In the genomic region with DNA sequence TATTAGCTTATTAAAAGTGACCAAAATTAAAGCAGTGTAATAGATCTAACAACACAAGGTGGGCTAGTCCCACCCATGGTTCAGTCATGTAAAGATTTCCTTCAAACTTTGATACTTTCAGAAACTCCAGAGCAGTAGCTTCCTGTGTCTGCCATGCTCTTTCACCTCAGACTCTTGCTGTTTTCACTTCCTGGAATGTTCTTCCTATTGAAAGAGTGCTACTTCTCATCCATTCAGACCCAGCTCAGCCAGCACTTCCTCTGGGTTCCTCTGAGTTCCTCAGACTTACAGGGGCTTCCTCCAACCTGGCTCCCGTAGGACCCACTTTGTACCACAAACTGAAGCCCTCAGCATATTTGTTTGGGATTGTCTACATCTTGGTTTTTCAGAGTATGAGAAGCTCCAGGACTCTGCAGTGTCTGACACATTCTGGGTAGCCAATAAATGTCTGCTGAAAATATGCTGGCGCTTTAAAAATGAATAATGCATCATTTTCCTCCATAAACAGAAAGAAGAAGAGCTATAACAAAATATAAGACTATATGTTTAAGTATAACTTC, we compare ENCODE assay signal across 9 cellular contexts. TPM values are rescaled to one million over a fixed set of nuclear protein-coding genes. Genes with fewer than 3 reads are reported as not detected.
A peak's percentile ranks its signal among the peaks of the same experiment; 100 is the strongest.
DNase-seq lines count a peak whose midpoint lies in the region; ATAC-seq, FAIRE-seq and TF ChIP-seq lines count a peak whose summit lies in the region.
"Had no signal": no experiment of that assay in that cellular context is flagged by ENCODE, and none has a peak within 500 bp of the region (broad histone marks: within the 10 kb centered on the region; RNA-seq: fewer than 3 reads in every experiment).

No MANE protein-coding gene starts in this region.

- H3K9me3 Mint-ChIP-seq in CD8-positive, alpha-beta T cell: no peaks in the 10 kb centered on the region
- H3K9me3 Mint-ChIP-seq in activated T-helper 17 cell treated with anti-CD3 and anti-CD28 coated beads, Interleukin-2, amount 50 U/mL, for 72 hours: no peaks in the 10 kb centered on the region

- H3K4me1 Mint-ChIP-seq in CD8-positive, alpha-beta T cell (ENCODE audit: low read depth): peaks cover 11% of the 10 kb centered on the region
- peaks cover 5% of the 10 kb centered on the region for H3K4me1 Mint-ChIP-seq in activated T-helper 17 cell treated with anti-CD3 and anti-CD28 coated beads, Interleukin-2, amount 50 U/mL, for 72 hours

- FAIRE-seq in H54 (lab: Jason Lieb, UNC): no peak

- no peak for TF ChIP-seq EP300 in tibial nerve (IDR thresholded peaks at IDR 0.05)

- H3K36me3 ChIP-seq in CD8-positive, alpha-beta T cell (ENCODE audit: insufficient read depth, low read length): no peaks in the 10 kb centered on the region
- no peaks in the 10 kb centered on the region for H3K36me3 ChIP-seq in tibial nerve
- H3K36me3 ChIP-seq: heart right ventricle had no signal

- no peak overlapping the region for H3K27ac ChIP-seq in CD8-positive, alpha-beta T cell (ENCODE audit: low read depth, low read length)
- H3K27ac ChIP-seq in tibial nerve: no peak overlapping the region

- no peak overlapping the region for H3K4me3 ChIP-seq in CD8-positive, alpha-beta T cell (ENCODE audit: low read depth, low read length)
- H3K4me3 ChIP-seq in tibial nerve: no peak overlapping the region
- H3K4me3 ChIP-seq: heart right ventricle had no signal

- no peaks in the 10 kb centered on the region for H3K9me3 ChIP-seq in CD8-positive, alpha-beta T cell (ENCODE audit: low read length)
- no peaks in the 10 kb centered on the region for H3K9me3 ChIP-seq in tibial nerve
- H3K9me3 ChIP-seq: heart right ventricle had no signal

- WGBS in tibial nerve, 2 donors: 82 to 83% methylated on average over 2 of the region's 2 CpGs

- no peak for ATAC-seq in CD8-positive, alpha-beta T cell
- ATAC-seq in GM19438 (IDR thresholded peaks at IDR 0.05; ENCODE audit: low read depth, unreplicated experiment) (peak; percentile 91), HG03196 (IDR thresholded peaks at IDR 0.05; ENCODE audit: unreplicated experiment) (peak; percentile 84)
- no peak for ATAC-seq in activated T-helper 17 cell treated with anti-CD3 and anti-CD28 coated beads, Interleukin-2, amount 50 U/mL, for 72 hours (replicated peaks)

- H3K27me3 ChIP-seq in CD8-positive, alpha-beta T cell (ENCODE audit: insufficient read depth, low read length): no peaks in the 10 kb centered on the region
- no peaks in the 10 kb centered on the region for H3K27me3 ChIP-seq in tibial nerve
- H3K27me3 ChIP-seq: heart right ventricle had no signal

- no peak overlapping the region for H3K4me3 Mint-ChIP-seq in CD8-positive, alpha-beta T cell
- peak overlapping the region; percentile 33 for H3K4me3 Mint-ChIP-seq in activated T-helper 17 cell treated with anti-CD3 and anti-CD28 coated beads, Interleukin-2, amount 50 U/mL, for 72 hours

- CTCF ChIA-PET in CD8-positive, alpha-beta T cell (lab: Charles Lee): interaction anchor here (1.1 kb wide), 1 partner anchor 17 kb away, joined by 4 read pairs; no protein-coding TSS in a partner anchor

- peak overlapping the region; percentile 82 for H3K27ac Mint-ChIP-seq in CD8-positive, alpha-beta T cell
- peak overlapping the region; percentile 85 for H3K27ac Mint-ChIP-seq in activated T-helper 17 cell treated with anti-CD3 and anti-CD28 coated beads, Interleukin-2, amount 50 U/mL, for 72 hours

- POLR2A ChIA-PET in CD8-positive, alpha-beta T cell (lab: Charles Lee): interaction anchor here (1.4 kb wide), 1 partner anchor 8 kb away, joined by 3 read pairs; no protein-coding TSS in a partner anchor

- H3K36me3 Mint-ChIP-seq in CD8-positive, alpha-beta T cell: no peaks in the 10 kb centered on the region
- no peaks in the 10 kb centered on the region for H3K36me3 Mint-ChIP-seq in activated T-helper 17 cell treated with anti-CD3 and anti-CD28 coated beads, Interleukin-2, amount 50 U/mL, for 72 hours (ENCODE audit: low read depth)

- no peak for TF ChIP-seq POLR2A in tibial nerve (IDR thresholded peaks at IDR 0.05)
- no peak for TF ChIP-seq POLR2A in H54 (IDR thresholded peaks at IDR 0.05; ENCODE audit: low read depth, low read length)

- no peak for TF ChIP-seq CTCF in CD8-positive, alpha-beta T cell (IDR thresholded peaks at IDR 0.05)
- no peak for TF ChIP-seq CTCF in tibial nerve (IDR thresholded peaks at IDR 0.05)

- no peak for DNase-seq in CD8-positive, alpha-beta T cell
- no peak for DNase-seq in tibial nerve (ENCODE audit: low spot score in 2 of 2)
- DNase-seq in activated CD4-positive, alpha-beta T cell treated with anti-CD3 and anti-CD28 coated beads for 1 hour: no peak
- no peak for DNase-seq in RKO (ENCODE audit: low spot score)
- DNase-seq in H54 (ENCODE audit: insufficient read length, low spot score): no peak
- DNase-seq: heart right ventricle had no signal

- peaks cover 7% of the 10 kb centered on the region for H3K4me1 ChIP-seq in CD8-positive, alpha-beta T cell (ENCODE audit: insufficient read depth, low read length)
- H3K4me1 ChIP-seq in tibial nerve: peaks cover 0 to 9% (median 0%) of the 10 kb centered on the region in 4 donors

- intact Hi-C loops in CD8-positive, alpha-beta T cell (cut with DNase I, micrococcal nuclease): no loop called here

- no peaks in the 10 kb centered on the region for H3K27me3 Mint-ChIP-seq in CD8-positive, alpha-beta T cell (ENCODE audit: low read depth)
- no peaks in the 10 kb centered on the region for H3K27me3 Mint-ChIP-seq in activated T-helper 17 cell treated with anti-CD3 and anti-CD28 coated beads, Interleukin-2, amount 50 U/mL, for 72 hours

RNA-seq across cellular contexts. Expression of a gene that starts 18.0 kb away (rescaled TPM):
- total RNA-seq in CD8-positive, alpha-beta T cell: under 1 TPM; 0.72 to 0.87 TPM
- total RNA-seq in activated T-helper 17 cell treated with anti-CD3 and anti-CD28 coated beads, Interleukin-2, amount 50 U/mL, for 72 hours: 10 to 100 TPM in 1 of 2 donors, 1 to 10 TPM in 1; 6.9 to 18.5 TPM
- 10 to 100 TPM in 1 of 4 donors, 1 to 10 TPM in 3; 4.3 to 13.5 (median 5.5) TPM for total RNA-seq in tibial nerve

RNA-seq across cellular contexts. Expression of a gene that starts 57.7 kb away (rescaled TPM):
- 1 to 10 TPM; 1.3 to 1.5 TPM for total RNA-seq in CD8-positive, alpha-beta T cell
- 10 to 100 TPM; 43.3 to 54.0 TPM for total RNA-seq in activated T-helper 17 cell treated with anti-CD3 and anti-CD28 coated beads, Interleukin-2, amount 50 U/mL, for 72 hours
- 1 to 10 TPM; 3.1 to 9.0 (median 7.0) TPM for total RNA-seq in tibial nerve

Comparison
In these comparisons a context has a peak if more than half of its experiments do, and no peak if none do; other contexts are left out.
1. ATAC-seq: peak in GM19438 (single experiment) and HG03196 (single experiment); none in CD8-positive, alpha-beta T cell (single experiment) and activated T-helper 17 cell treated with anti-CD3 and anti-CD28 coated beads, Interleukin-2, amount 50 U/mL, for 72 hours (single experiment).
2. RNA of a gene that starts 57.7 kb away (total RNA-seq): 43.3 to 54.0 TPM in activated T-helper 17 cell treated with anti-CD3 and anti-CD28 coated beads, Interleukin-2, amount 50 U/mL, for 72 hours; 3.1 to 9.0 TPM in tibial nerve and 1.3 to 1.5 TPM in CD8-positive, alpha-beta T cell; every median in the first group is over 4 times any median in the second.